20 cellular contexts compared by ENCODE assay signal in the genomic region with DNA sequence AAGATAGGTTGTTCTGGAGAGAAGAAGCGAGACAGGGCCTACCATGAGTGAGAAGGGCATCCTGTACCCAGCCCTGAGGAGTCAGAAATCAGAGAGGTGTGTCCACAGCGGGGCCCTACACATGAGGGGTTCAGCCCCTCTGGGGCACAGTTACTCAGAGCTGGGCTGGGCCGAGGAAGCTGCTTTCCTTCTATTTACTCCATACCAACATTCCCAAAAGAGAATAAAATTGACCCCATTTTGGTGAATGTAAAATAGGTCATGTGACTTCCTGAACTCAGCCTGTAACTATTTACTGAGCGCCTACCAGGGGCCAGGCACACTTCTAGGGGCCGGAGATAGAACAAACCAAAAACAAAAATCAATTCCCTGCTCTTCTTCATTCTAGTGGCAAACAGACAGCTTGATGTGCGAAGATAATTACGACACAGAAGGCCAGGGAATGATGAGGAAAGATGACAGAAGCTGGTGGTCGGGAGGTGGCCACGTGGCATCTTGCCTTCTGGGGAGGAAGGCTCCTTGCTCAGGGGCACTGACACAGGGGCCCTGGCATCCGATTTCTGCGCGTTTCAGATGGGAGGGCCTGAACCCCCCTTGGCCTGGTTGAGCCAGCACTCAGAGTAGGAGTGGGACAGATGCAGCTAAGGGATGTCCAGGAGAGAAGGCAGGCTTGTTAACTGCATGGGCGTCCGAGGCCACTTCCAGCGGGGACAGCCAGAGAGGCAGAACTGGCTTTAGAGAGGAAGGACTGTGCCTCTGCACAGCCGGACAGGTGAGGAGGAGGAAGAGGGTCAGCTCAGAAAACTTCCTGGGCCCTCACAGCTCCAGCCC.
DNase-seq lines count a peak whose midpoint lies in the region; ATAC-seq and TF ChIP-seq lines count a peak whose summit lies in the region.
"Had no signal": no experiment of that assay in that cellular context is flagged by ENCODE, and none has a peak within 500 bp of the region (broad histone marks: within the 10 kb centered on the region; RNA-seq: fewer than 3 reads in every experiment).

No MANE protein-coding gene starts in this region.

- H3K9me2 ChIP-seq in GM23338 (ENCODE audit: insufficient read depth), result no peaks in the 10 kb centered on the region

- H3K4me1 Mint-ChIP-seq in GM23338 (peaks cover 2% of the 10 kb centered on the region; the same call in 2 of the 3 replicates), brain (peaks cover 48% of the 10 kb centered on the region)
- H3K4me1 Mint-ChIP-seq in stimulated activated effector memory CD8-positive, alpha-beta T cell treated with anti-CD3 and anti-CD28 coated beads, Interleukin-12 subunit alpha, Interleukin-12 subunit beta, amount 100 ng/mL, for 72 hours, result no peaks in the 10 kb centered on the region
- no peaks in the 10 kb centered on the region for H3K4me1 Mint-ChIP-seq in stimulated activated naive B cell treated with anti-CD40 and anti-IgM and Interleukin-4, amounts not matched to agents 10 μg/mL and 1 μg/mL and 100 μg/mL, for 72 hours

- ATAC-seq in GM23338, result peak; percentile 32; the same call in 1 of the 3 replicates
- peak; percentile 39 for ATAC-seq in stimulated activated effector memory CD8-positive, alpha-beta T cell treated with anti-CD3 and anti-CD28 coated beads, Interleukin-12 subunit alpha, Interleukin-12 subunit beta, amount 100 ng/mL, for 72 hours
- no peak for ATAC-seq in stimulated activated naive B cell treated with anti-CD40 and anti-IgM and Interleukin-4, amounts not matched to agents 10 μg/mL and 1 μg/mL and 100 μg/mL, for 72 hours (replicated peaks)
- ATAC-seq: GM12878 had no signal

- peaks cover 0 to 4% (median 1%) of the 10 kb centered on the region in 4 donors for H3K9me3 ChIP-seq in tibial nerve
- H3K9me3 ChIP-seq: SJCRH30 had no signal

- 75 to 81% methylated on average over 16 of the region's 16 CpGs for WGBS in tibial nerve, 2 donors

- TF ChIP-seq EP300 in tibial nerve (IDR thresholded peaks at IDR 0.05), result no peak

- H3K4me3 ChIP-seq in GM23338 (no peak overlapping the region), tibial nerve (no peak overlapping the region)
- H3K4me3 ChIP-seq: BLaER1, GM12878, SJCRH30 had no signal

- H3K27me3 ChIP-seq in GM23338 (ENCODE audit: insufficient read depth) (no peaks in the 10 kb centered on the region), tibial nerve (no peaks in the 10 kb centered on the region)
- H3K27me3 ChIP-seq: BLaER1, SJCRH30 had no signal

- H3K4me1 ChIP-seq in GM23338 (ENCODE audit: insufficient read depth) (no peaks in the 10 kb centered on the region), tibial nerve (no peaks in the 10 kb centered on the region)
- H3K4me1 ChIP-seq: BLaER1, SJCRH30 had no signal

- H3K27ac Mint-ChIP-seq in GM23338 (no peak overlapping the region), brain (peak overlapping the region; percentile 57 to 89 (median 86))
- no peak overlapping the region for H3K27ac Mint-ChIP-seq in stimulated activated effector memory CD8-positive, alpha-beta T cell treated with anti-CD3 and anti-CD28 coated beads, Interleukin-12 subunit alpha, Interleukin-12 subunit beta, amount 100 ng/mL, for 72 hours
- H3K27ac Mint-ChIP-seq in stimulated activated naive B cell treated with anti-CD40 and anti-IgM and Interleukin-4, amounts not matched to agents 10 μg/mL and 1 μg/mL and 100 μg/mL, for 72 hours, result no peak overlapping the region
- H3K27ac Mint-ChIP-seq: CD4-positive, alpha-beta T cell had no signal

- H4K20me1 ChIP-seq in GM23338 (replicated peaks; ENCODE audit: insufficient read depth), result no peaks in the 10 kb centered on the region
- H4K20me1 ChIP-seq: BLaER1 had no signal

- H3K27ac ChIP-seq in GM23338 (ENCODE audit: low read depth) (no peak overlapping the region), tibial nerve (no peak overlapping the region)
- H3K27ac ChIP-seq: BLaER1, HL-60, SJCRH30 had no signal

- no peaks in the 10 kb centered on the region; the same call in 2 of the 3 replicates for H3K36me3 Mint-ChIP-seq in GM23338 (ENCODE audit: low read depth)
- H3K36me3 Mint-ChIP-seq in brain, result no peaks in the 10 kb centered on the region
- H3K36me3 Mint-ChIP-seq in stimulated activated effector memory CD8-positive, alpha-beta T cell treated with anti-CD3 and anti-CD28 coated beads, Interleukin-12 subunit alpha, Interleukin-12 subunit beta, amount 100 ng/mL, for 72 hours, result no peaks in the 10 kb centered on the region
- H3K36me3 Mint-ChIP-seq in stimulated activated naive B cell treated with anti-CD40 and anti-IgM and Interleukin-4, amounts not matched to agents 10 μg/mL and 1 μg/mL and 100 μg/mL, for 72 hours, result no peaks in the 10 kb centered on the region

- H3K9me3 Mint-ChIP-seq in GM23338, result peaks cover 11% of the 10 kb centered on the region; the same call in 2 of the 3 replicates
- H3K9me3 Mint-ChIP-seq in brain, result peaks cover 0 to 18% (median 4%) of the 10 kb centered on the region in 5 experiments
- peaks cover 6% of the 10 kb centered on the region for H3K9me3 Mint-ChIP-seq in stimulated activated effector memory CD8-positive, alpha-beta T cell treated with anti-CD3 and anti-CD28 coated beads, Interleukin-12 subunit alpha, Interleukin-12 subunit beta, amount 100 ng/mL, for 72 hours
- peaks cover 7% of the 10 kb centered on the region in 2 donors for H3K9me3 Mint-ChIP-seq in stimulated activated naive B cell treated with anti-CD40 and anti-IgM and Interleukin-4, amounts not matched to agents 10 μg/mL and 1 μg/mL and 100 μg/mL, for 72 hours
- H3K9me3 Mint-ChIP-seq: CD4-positive, alpha-beta T cell had no signal

- H2AFZ ChIP-seq in GM23338, result 0 out of 2 replicates have a peak overlapping the region, but pooled peaks have one; percentile 38

- H3K36me3 ChIP-seq in GM23338 (ENCODE audit: insufficient read depth) (no peaks in the 10 kb centered on the region), tibial nerve (no peaks in the 10 kb centered on the region)
- H3K36me3 ChIP-seq: BLaER1, SJCRH30 had no signal

- H3K4me3 Mint-ChIP-seq in GM23338, result no peak overlapping the region
- H3K4me3 Mint-ChIP-seq in brain, result peak overlapping the region in 1 of 5 experiments; percentile 26
- no peak overlapping the region for H3K4me3 Mint-ChIP-seq in stimulated activated effector memory CD8-positive, alpha-beta T cell treated with anti-CD3 and anti-CD28 coated beads, Interleukin-12 subunit alpha, Interleukin-12 subunit beta, amount 100 ng/mL, for 72 hours
- H3K4me3 Mint-ChIP-seq in stimulated activated naive B cell treated with anti-CD40 and anti-IgM and Interleukin-4, amounts not matched to agents 10 μg/mL and 1 μg/mL and 100 μg/mL, for 72 hours, result no peak overlapping the region
- H3K4me3 Mint-ChIP-seq: CD4-positive, alpha-beta T cell; H9 had no signal

- no peaks in the 10 kb centered on the region for H3F3A ChIP-seq in GM23338 (replicated peaks; ENCODE audit: low read depth)

- H3K79me2 ChIP-seq in GM23338 (replicated peaks; ENCODE audit: insufficient read depth), result no peaks in the 10 kb centered on the region

- H3K4me2 ChIP-seq in GM23338, result no peak overlapping the region
- H3K4me2 ChIP-seq: BLaER1 had no signal

- H3K27me3 Mint-ChIP-seq in GM23338 (ENCODE audit: insufficient read depth, low read depth, poor library complexity) (peaks cover 10% of the 10 kb centered on the region), brain (no peaks in the 10 kb centered on the region)
- peaks cover 0 to 7% of the 10 kb centered on the region in 2 donors for H3K27me3 Mint-ChIP-seq in stimulated activated naive B cell treated with anti-CD40 and anti-IgM and Interleukin-4, amounts not matched to agents 10 μg/mL and 1 μg/mL and 100 μg/mL, for 72 hours

- TF ChIP-seq CTCF in GM23338 (conservative IDR thresholded peaks at IDR 0.05; ENCODE audit: low read depth in 2 of 2), result no peak
- no peak for TF ChIP-seq CTCF in brain (conservative IDR thresholded peaks at IDR 0.05)
- TF ChIP-seq CTCF in tibial nerve (IDR thresholded peaks at IDR 0.05), result no peak

- DNase-seq in EH (ENCODE audit: low read depth) (peak; percentile 4), GM23338 (ENCODE audit: low spot score) (no peak), AG20443 (ENCODE audit: low spot score) (no peak), tibial nerve (ENCODE audit: low spot score in 2 of 2) (no peak)
- DNase-seq in stimulated activated effector memory CD8-positive, alpha-beta T cell treated with anti-CD3 and anti-CD28 coated beads, Interleukin-12 subunit alpha, Interleukin-12 subunit beta, amount 100 ng/mL, for 72 hours (ENCODE audit: low spot score in 2 of 2), result no peak
- DNase-seq in stimulated activated naive B cell treated with anti-CD40 and anti-IgM and Interleukin-4, amounts not matched to agents 10 μg/mL and 1 μg/mL and 100 μg/mL, for 72 hours, result no peak
- DNase-seq: CD4-positive, alpha-beta T cell; DMS 273 treated with DMSO at 0.1 percent for 48 hours; DMS79 treated with DMSO at 0.1 percent for 48 hours; H9; IMR-90; NCI-H1694; NCI-H2171 treated with DMSO at 0.1 percent for 48 hours; NCI-H446; OCI-M1; SJCRH30 had no signal

- no peak for TF ChIP-seq POLR2A in tibial nerve (IDR thresholded peaks at IDR 0.05)

TF ChIP-seq in GM23338, 12 proteins besides CTCF, POLR2A, EP300 and RAD21 (continues in another document):
- no peak for TF ChIP-seq STAT1 (IDR thresholded peaks at IDR 0.05; ENCODE audit: unreplicated experiment)
- TF ChIP-seq EZH2phosphoT487 (IDR thresholded peaks at IDR 0.05; ENCODE audit: unreplicated experiment), result no peak
- no peak for TF ChIP-seq EZH2 (IDR thresholded peaks at IDR 0.05; ENCODE audit: low read depth, unreplicated experiment)
- TF ChIP-seq, protein P1, sequence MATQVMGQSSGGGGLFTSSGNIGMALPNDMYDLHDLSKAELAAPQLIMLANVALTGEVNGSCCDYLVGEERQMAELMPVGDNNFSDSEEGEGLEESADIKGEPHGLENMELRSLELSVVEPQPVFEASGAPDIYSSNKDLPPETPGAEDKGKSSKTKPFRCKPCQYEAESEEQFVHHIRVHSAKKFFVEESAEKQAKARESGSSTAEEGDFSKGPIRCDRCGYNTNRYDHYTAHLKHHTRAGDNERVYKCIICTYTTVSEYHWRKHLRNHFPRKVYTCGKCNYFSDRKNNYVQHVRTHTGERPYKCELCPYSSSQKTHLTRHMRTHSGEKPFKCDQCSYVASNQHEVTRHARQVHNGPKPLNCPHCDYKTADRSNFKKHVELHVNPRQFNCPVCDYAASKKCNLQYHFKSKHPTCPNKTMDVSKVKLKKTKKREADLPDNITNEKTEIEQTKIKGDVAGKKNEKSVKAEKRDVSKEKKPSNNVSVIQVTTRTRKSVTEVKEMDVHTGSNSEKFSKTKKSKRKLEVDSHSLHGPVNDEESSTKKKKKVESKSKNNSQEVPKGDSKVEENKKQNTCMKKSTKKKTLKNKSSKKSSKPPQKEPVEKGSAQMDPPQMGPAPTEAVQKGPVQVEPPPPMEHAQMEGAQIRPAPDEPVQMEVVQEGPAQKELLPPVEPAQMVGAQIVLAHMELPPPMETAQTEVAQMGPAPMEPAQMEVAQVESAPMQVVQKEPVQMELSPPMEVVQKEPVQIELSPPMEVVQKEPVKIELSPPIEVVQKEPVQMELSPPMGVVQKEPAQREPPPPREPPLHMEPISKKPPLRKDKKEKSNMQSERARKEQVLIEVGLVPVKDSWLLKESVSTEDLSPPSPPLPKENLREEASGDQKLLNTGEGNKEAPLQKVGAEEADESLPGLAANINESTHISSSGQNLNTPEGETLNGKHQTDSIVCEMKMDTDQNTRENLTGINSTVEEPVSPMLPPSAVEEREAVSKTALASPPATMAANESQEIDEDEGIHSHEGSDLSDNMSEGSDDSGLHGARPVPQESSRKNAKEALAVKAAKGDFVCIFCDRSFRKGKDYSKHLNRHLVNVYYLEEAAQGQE (IDR thresholded peaks at IDR 0.05; ENCODE audit: unreplicated experiment), result no peak

Comparison
In these comparisons a context has a peak if more than half of its experiments do, and no peak if none do; other contexts are left out.
1. ATAC-seq: peak in GM23338 (single experiment) and stimulated activated effector memory CD8-positive, alpha-beta T cell treated with anti-CD3 and anti-CD28 coated beads, Interleukin-12 subunit alpha, Interleukin-12 subunit beta, amount 100 ng/mL, for 72 hours (single experiment); none in stimulated activated naive B cell treated with anti-CD40 and anti-IgM and Interleukin-4, amounts not matched to agents 10 μg/mL and 1 μg/mL and 100 μg/mL, for 72 hours (0 of 2).
2. H3K27ac Mint-ChIP-seq: peak in brain (5 of 5); none in GM23338 (single experiment), stimulated activated effector memory CD8-positive, alpha-beta T cell treated with anti-CD3 and anti-CD28 coated beads, Interleukin-12 subunit alpha, Interleukin-12 subunit beta, amount 100 ng/mL, for 72 hours (single experiment) and stimulated activated naive B cell treated with anti-CD40 and anti-IgM and Interleukin-4, amounts not matched to agents 10 μg/mL and 1 μg/mL and 100 μg/mL, for 72 hours (single experiment).